Comparison of ENCODE assay signal across 9 cellular contexts in the genomic region with DNA sequence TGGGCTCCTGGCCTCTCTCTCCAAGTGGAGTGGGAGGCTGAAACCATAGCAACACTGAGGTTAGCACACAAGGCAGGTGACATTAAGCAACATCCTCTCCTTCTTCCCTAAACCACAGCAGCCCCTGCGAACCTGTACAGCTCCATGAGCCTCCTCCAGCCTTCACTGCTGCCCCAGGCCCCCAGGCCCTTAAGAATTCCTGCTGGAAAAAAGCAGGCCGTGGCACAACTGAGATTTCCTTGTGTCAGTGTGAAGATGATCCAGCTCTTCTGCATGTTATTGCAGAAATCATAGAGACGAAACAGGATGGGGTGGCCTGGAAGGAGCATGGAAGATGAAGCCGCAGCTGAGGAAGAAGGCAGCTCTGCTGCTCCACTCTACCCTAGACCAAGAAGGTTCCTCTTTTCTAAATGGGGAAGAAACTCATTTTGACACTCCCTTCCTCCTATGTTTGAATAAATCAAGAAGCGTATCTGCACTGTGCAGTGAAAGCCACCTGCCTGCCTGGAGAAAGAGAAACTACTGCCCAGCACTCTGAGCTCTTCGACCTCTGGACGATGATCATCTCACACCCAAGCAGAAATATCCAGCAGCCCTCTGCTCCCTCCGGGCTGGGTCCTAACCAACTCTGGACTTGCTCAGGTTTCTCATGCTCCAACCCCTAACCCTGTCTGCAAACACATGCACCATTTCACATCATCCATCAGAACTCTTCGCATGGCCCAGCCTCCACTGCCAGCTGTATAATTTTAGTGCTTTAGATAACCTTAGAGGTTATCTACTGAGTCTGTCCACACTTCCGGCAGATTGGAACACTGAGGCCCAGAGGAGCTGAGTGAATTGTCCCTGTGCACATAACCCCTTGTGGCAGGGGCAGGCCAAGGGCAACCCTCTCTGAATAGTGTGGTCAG. TPM values are rescaled to one million over a fixed set of nuclear protein-coding genes. Genes with fewer than 3 reads are reported as not detected.
DNase-seq lines count a peak whose midpoint lies in the region; ATAC-seq and TF ChIP-seq lines count a peak whose summit lies in the region.
"Had no signal": no experiment of that assay in that cellular context is flagged by ENCODE, and none has a peak within 500 bp of the region (broad histone marks: within the 10 kb centered on the region; RNA-seq: fewer than 3 reads in every experiment).

No MANE protein-coding gene starts in this region.

- H3K4me3 Mint-ChIP-seq in progenitor cell of endocrine pancreas (ENCODE audit: low read depth) (no peak overlapping the region), WTC11 (no peak overlapping the region)
- no peak overlapping the region for H3K4me3 Mint-ChIP-seq in CD8-positive, alpha-beta T cell

- H3K4me3 ChIP-seq in Peyer's patch = peak overlapping the region in 2 of 4 donors; percentile 28 to 36
- H3K4me3 ChIP-seq in coronary artery = no peak overlapping the region
- H3K4me3 ChIP-seq in CD8-positive, alpha-beta T cell (ENCODE audit: low read depth, low read length) = no peak overlapping the region

- TF ChIP-seq POLR2A in Peyer's patch (IDR thresholded peaks at IDR 0.05) = peak in 1 of 2 donors; percentile 30

- intact Hi-C loops in CD8-positive, alpha-beta T cell (cut with DNase I, micrococcal nuclease) = no loop called here

- peaks cover 20% of the 10 kb centered on the region for H3K9me3 Mint-ChIP-seq in progenitor cell of endocrine pancreas (ENCODE audit: low read depth)
- peaks cover 49% of the 10 kb centered on the region for H3K9me3 Mint-ChIP-seq in WTC11
- no peaks in the 10 kb centered on the region for H3K9me3 Mint-ChIP-seq in CD8-positive, alpha-beta T cell

- POLR2A ChIA-PET in WTC11 (lab: Charles Lee) = no interaction called here
- POLR2A ChIA-PET in CD8-positive, alpha-beta T cell (lab: Charles Lee) = no interaction called here

- no peaks in the 10 kb centered on the region for H3K27me3 Mint-ChIP-seq in progenitor cell of endocrine pancreas
- peaks cover 21% of the 10 kb centered on the region for H3K27me3 Mint-ChIP-seq in WTC11 (ENCODE audit: low read depth)
- peaks cover 19% of the 10 kb centered on the region for H3K27me3 Mint-ChIP-seq in CD8-positive, alpha-beta T cell (ENCODE audit: low read depth)

- peak overlapping the region; percentile 7 for H3K27ac Mint-ChIP-seq in progenitor cell of endocrine pancreas
- no peak overlapping the region for H3K27ac Mint-ChIP-seq in WTC11
- H3K27ac Mint-ChIP-seq in CD8-positive, alpha-beta T cell = no peak overlapping the region

- H3K27ac ChIP-seq in Peyer's patch (peak overlapping the region; percentile 72 to 89 (median 74)), coronary artery (peak overlapping the region in 1 of 2 donors; percentile 3)
- no peak overlapping the region for H3K27ac ChIP-seq in CD8-positive, alpha-beta T cell (ENCODE audit: low read depth, low read length)

- TF ChIP-seq CTCF in Peyer's patch (IDR thresholded peaks at IDR 0.05) (peak in 2 of 6 experiments; percentile 20 to 32), progenitor cell of endocrine pancreas (IDR thresholded peaks at IDR 0.05; ENCODE audit: unreplicated experiment) (no peak), coronary artery (IDR thresholded peaks at IDR 0.05) (no peak), WTC11 (IDR thresholded peaks at IDR 0.05) (no peak)
- no peak for TF ChIP-seq CTCF in CD8-positive, alpha-beta T cell (IDR thresholded peaks at IDR 0.05)

- H3K27me3 ChIP-seq in Peyer's patch = no peaks in the 10 kb centered on the region
- no peaks in the 10 kb centered on the region for H3K27me3 ChIP-seq in CD8-positive, alpha-beta T cell (ENCODE audit: insufficient read depth, low read length)

- ATAC-seq in GM19023 (IDR thresholded peaks at IDR 0.05; ENCODE audit: unreplicated experiment) = peak; percentile 87
- ATAC-seq in HG02938 (IDR thresholded peaks at IDR 0.05; ENCODE audit: unreplicated experiment) = peak; percentile 87
- no peak for ATAC-seq in WTC11
- ATAC-seq in CD8-positive, alpha-beta T cell = no peak

- no peaks in the 10 kb centered on the region for H3K9me3 ChIP-seq in Peyer's patch
- no peaks in the 10 kb centered on the region for H3K9me3 ChIP-seq in CD8-positive, alpha-beta T cell (ENCODE audit: low read length)

- DNase-seq in Peyer's patch = peak; percentile 58 to 82 (median 78)
- no peak for DNase-seq in progenitor cell of endocrine pancreas (ENCODE audit: low spot score, unreplicated experiment)
- DNase-seq in DMS114 treated with DMSO at 0.1 percent for 48 hours (lab: John Stamatoyannopoulos, UW; ENCODE audit: unreplicated experiment) = no peak
- DNase-seq in coronary artery (ENCODE audit: low spot score) = no peak
- DNase-seq in WTC11 (ENCODE audit: low spot score) = no peak
- no peak for DNase-seq in CD8-positive, alpha-beta T cell

- H3K4me1 ChIP-seq in Peyer's patch = peaks cover 12 to 30% (median 20%) of the 10 kb centered on the region in 4 donors
- H3K4me1 ChIP-seq in CD8-positive, alpha-beta T cell (ENCODE audit: insufficient read depth, low read length) = peaks cover 3% of the 10 kb centered on the region

- H3K4me1 Mint-ChIP-seq in progenitor cell of endocrine pancreas (ENCODE audit: low read depth) (peaks cover 12% of the 10 kb centered on the region), WTC11 (no peaks in the 10 kb centered on the region)
- H3K4me1 Mint-ChIP-seq in CD8-positive, alpha-beta T cell (ENCODE audit: low read depth) = peaks cover 16% of the 10 kb centered on the region

- H3K36me3 ChIP-seq in Peyer's patch = no peaks in the 10 kb centered on the region
- H3K36me3 ChIP-seq in CD8-positive, alpha-beta T cell (ENCODE audit: insufficient read depth, low read length) = no peaks in the 10 kb centered on the region

- CTCF ChIA-PET in WTC11 (lab: Charles Lee) = no interaction called here
- CTCF ChIA-PET in CD8-positive, alpha-beta T cell (lab: Charles Lee) = interaction anchor here (1.1 to 3.7 kb wide), 4 partner anchors 101 to 561 kb away, joined by 4 to 22 read pairs (median 6); no protein-coding TSS in a partner anchor

- H3K36me3 Mint-ChIP-seq in progenitor cell of endocrine pancreas (ENCODE audit: insufficient read depth) = no peaks in the 10 kb centered on the region
- H3K36me3 Mint-ChIP-seq in WTC11 = peaks cover 27% of the 10 kb centered on the region
- H3K36me3 Mint-ChIP-seq in CD8-positive, alpha-beta T cell = no peaks in the 10 kb centered on the region

TF ChIP-seq in WTC11, 78 proteins besides CTCF, POLR2A, EP300 and RAD21:
- TF ChIP-seq, protein P1, sequence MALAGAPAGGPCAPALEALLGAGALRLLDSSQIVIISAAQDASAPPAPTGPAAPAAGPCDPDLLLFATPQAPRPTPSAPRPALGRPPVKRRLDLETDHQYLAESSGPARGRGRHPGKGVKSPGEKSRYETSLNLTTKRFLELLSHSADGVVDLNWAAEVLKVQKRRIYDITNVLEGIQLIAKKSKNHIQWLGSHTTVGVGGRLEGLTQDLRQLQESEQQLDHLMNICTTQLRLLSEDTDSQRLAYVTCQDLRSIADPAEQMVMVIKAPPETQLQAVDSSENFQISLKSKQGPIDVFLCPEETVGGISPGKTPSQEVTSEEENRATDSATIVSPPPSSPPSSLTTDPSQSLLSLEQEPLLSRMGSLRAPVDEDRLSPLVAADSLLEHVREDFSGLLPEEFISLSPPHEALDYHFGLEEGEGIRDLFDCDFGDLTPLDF (CRISPR knock-in tag; IDR thresholded peaks at IDR 0.05) = no peak
- TF ChIP-seq CREB1 (CRISPR knock-in tag; IDR thresholded peaks at IDR 0.05) (no peak), SOX15 (CRISPR knock-in tag; IDR thresholded peaks at IDR 0.05) (no peak), TCF7 (CRISPR knock-in tag; IDR thresholded peaks at IDR 0.05; ENCODE audit: low read depth) (no peak)
TF ChIP-seq in WTC11: peak in this region for 0.

RNA-seq across cellular contexts. Expression of a gene that starts 20.7 kb away (rescaled TPM):
- 10 to 100 TPM; 19.0 to 60.6 (median 51.5) TPM for total RNA-seq in Peyer's patch
- total RNA-seq in progenitor cell of endocrine pancreas = 32.5 and 35.1 TPM in 2 replicates
- total RNA-seq in WTC11 (2021) = 28.3 to 32.9 TPM (median 28.3 TPM) in 3 replicates
- total RNA-seq in CD8-positive, alpha-beta T cell = 10 to 100 TPM; 19.0 to 20.4 TPM

RNA-seq across cellular contexts. Expression of a gene that starts 33.0 kb away (rescaled TPM):
- total RNA-seq in Peyer's patch = 10 to 100 TPM; 48.4 to 64.4 (median 60.5) TPM
- total RNA-seq in progenitor cell of endocrine pancreas = 36.8 and 37.2 TPM in 2 replicates
- total RNA-seq in WTC11 (2021) = 34.1 to 37.9 TPM (median 34.6 TPM) in 3 replicates
- total RNA-seq in CD8-positive, alpha-beta T cell = 10 to 100 TPM; 33.8 to 33.9 TPM

RNA-seq across cellular contexts. Expression of a gene that starts 49.5 kb away (rescaled TPM):
- total RNA-seq in Peyer's patch (10 to 100 TPM in 3 of 4 donors, not detected in 1; 28.5 to 53.8 (median 34.7) TPM), progenitor cell of endocrine pancreas (not detected in 2 replicates), WTC11 (2021) (not detected in 3 replicates)
- not detected for total RNA-seq in CD8-positive, alpha-beta T cell
- total RNA-seq: dermis microvascular lymphatic vessel endothelial cell had no signal

RNA-seq across cellular contexts. Expression of a gene that starts 53.9 kb away (rescaled TPM):
- total RNA-seq in Peyer's patch (100 to 1,000 TPM in 2 of 4 donors, 10 to 100 TPM in 2; 46.2 to 128 (median 104) TPM), progenitor cell of endocrine pancreas (107 and 109 TPM in 2 replicates), WTC11 (2021) (50.7 to 59.1 TPM (median 56.0 TPM) in 3 replicates)
- total RNA-seq in CD8-positive, alpha-beta T cell = 10 to 100 TPM; 18.7 to 19.2 TPM

Comparison
In these comparisons a context has a peak if more than half of its experiments do, and no peak if none do; other contexts are left out.
1. ATAC-seq: peak in GM19023 (single experiment) and HG02938 (single experiment); none in WTC11 (single experiment) and CD8-positive, alpha-beta T cell (single experiment).
2. DNase-seq: peak in Peyer's patch (3 of 3); none in progenitor cell of endocrine pancreas (single experiment), DMS114 treated with DMSO at 0.1 percent for 48 hours (single experiment), coronary artery (single experiment), WTC11 (single experiment) and CD8-positive, alpha-beta T cell (0 of 7).